1 cellular context compared by ENCODE assay signal in the genomic region with DNA sequence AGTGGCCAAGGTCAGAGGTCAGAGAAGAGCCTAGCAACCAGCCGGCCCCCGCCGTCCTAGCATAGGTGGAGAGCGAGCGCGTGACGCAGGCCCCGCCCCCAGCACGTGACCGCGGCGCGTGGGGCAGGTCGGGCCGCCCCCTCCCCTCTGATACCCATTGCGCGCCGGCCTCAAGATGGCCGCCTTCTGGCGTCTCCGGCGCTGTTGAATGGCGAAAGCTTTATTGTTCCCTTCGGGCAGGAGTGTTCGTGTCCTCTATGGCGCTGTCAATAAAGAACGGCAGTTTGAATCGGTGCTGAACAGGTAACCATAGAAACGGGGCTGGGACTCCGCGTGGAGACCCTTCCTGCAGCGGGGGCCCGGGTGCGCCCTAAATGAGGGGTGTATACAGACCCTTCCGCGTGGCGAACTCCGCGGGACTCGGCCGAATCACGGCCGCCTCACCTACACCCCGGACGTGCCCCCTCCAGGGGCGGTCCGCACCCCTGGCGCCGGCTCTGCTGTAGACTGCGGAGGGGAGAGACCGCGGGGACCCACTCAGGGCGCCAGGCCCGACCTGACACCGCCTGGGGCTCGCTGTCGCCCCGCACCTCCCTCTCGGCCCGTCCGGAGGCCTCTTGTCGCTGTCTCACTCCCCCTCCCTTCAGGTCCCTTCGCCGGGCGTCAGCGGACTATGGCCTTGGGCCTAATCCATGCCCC.
TF ChIP-seq lines count a peak whose summit lies in the region.

A gene with protein sequence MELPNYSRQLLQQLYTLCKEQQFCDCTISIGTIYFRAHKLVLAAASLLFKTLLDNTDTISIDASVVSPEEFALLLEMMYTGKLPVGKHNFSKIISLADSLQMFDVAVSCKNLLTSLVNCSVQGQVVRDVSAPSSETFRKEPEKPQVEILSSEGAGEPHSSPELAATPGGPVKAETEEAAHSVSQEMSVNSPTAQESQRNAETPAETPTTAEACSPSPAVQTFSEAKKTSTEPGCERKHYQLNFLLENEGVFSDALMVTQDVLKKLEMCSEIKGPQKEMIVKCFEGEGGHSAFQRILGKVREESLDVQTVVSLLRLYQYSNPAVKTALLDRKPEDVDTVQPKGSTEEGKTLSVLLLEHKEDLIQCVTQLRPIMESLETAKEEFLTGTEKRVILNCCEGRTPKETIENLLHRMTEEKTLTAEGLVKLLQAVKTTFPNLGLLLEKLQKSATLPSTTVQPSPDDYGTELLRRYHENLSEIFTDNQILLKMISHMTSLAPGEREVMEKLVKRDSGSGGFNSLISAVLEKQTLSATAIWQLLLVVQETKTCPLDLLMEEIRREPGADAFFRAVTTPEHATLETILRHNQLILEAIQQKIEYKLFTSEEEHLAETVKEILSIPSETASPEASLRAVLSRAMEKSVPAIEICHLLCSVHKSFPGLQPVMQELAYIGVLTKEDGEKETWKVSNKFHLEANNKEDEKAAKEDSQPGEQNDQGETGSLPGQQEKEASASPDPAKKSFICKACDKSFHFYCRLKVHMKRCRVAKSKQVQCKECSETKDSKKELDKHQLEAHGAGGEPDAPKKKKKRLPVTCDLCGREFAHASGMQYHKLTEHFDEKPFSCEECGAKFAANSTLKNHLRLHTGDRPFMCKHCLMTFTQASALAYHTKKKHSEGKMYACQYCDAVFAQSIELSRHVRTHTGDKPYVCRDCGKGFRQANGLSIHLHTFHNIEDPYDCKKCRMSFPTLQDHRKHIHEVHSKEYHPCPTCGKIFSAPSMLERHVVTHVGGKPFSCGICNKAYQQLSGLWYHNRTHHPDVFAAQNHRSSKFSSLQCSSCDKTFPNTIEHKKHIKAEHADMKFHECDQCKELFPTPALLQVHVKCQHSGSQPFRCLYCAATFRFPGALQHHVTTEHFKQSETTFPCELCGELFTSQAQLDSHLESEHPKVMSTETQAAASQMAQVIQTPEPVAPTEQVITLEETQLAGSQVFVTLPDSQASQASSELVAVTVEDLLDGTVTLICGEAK (plus strand): TSS at position 150 of the 699 bp plus-strand sequence. CDS start 38,098 bp downstream, outside the sequence.

TF ChIP-seq in HepG2, 621 proteins besides CTCF, POLR2A, EP300 and RAD21 (continued from another document and continues in another):
- TF ChIP-seq ZNF720 (CRISPR knock-in tag; IDR thresholded peaks at IDR 0.05) (no peak), RORA (CRISPR knock-in tag; IDR thresholded peaks at IDR 0.05) (no peak), KLF15 (CRISPR knock-in tag; IDR thresholded peaks at IDR 0.05; ENCODE audit: borderline replicate concordance) (no peak; the same call in 1 of the 2 replicates), SNAI1 (CRISPR knock-in tag; IDR thresholded peaks at IDR 0.05; ENCODE audit: borderline replicate concordance) (no peak), BORCS8-MEF2B (CRISPR knock-in tag; IDR thresholded peaks at IDR 0.05) (peak; percentile 40; the same call in 1 of the 2 replicates), TMF1 (CRISPR knock-in tag; IDR thresholded peaks at IDR 0.05; ENCODE audit: low read depth) (0 out of 2 replicates have a peak, but pooled peaks have one; percentile 38), SPEN (CRISPR knock-in tag; IDR thresholded peaks at IDR 0.05; ENCODE audit: low read depth) (peak; percentile 85), HIVEP1 (CRISPR knock-in tag; IDR thresholded peaks at IDR 0.05) (peak; percentile 74), ZFYVE20 (CRISPR knock-in tag; IDR thresholded peaks at IDR 0.05; ENCODE audit: borderline replicate concordance, low read depth) (no peak), POGZ (CRISPR knock-in tag; IDR thresholded peaks at IDR 0.05) (peak; percentile 99), NFYB (CRISPR knock-in tag; IDR thresholded peaks at IDR 0.05) (peak; percentile 83), SALL2 (CRISPR knock-in tag; IDR thresholded peaks at IDR 0.05) (no peak), ZNF468 (CRISPR knock-in tag; IDR thresholded peaks at IDR 0.05) (no peak), ZNF17 (CRISPR knock-in tag; IDR thresholded peaks at IDR 0.05) (no peak), ZNF383 (CRISPR knock-in tag; IDR thresholded peaks at IDR 0.05; ENCODE audit: borderline replicate concordance) (no peak), NFATC3 (CRISPR knock-in tag; IDR thresholded peaks at IDR 0.05) (no peak), ZFP36L1 (CRISPR knock-in tag; IDR thresholded peaks at IDR 0.05) (no peak), MLLT10 (CRISPR knock-in tag; IDR thresholded peaks at IDR 0.05) (no peak), KDM4B (CRISPR knock-in tag; IDR thresholded peaks at IDR 0.05) (peak; percentile 49; the same call in 1 of the 2 replicates), ZNF83 (CRISPR knock-in tag; IDR thresholded peaks at IDR 0.05; ENCODE audit: borderline replicate concordance) (no peak), ZBTB1 (CRISPR knock-in tag; IDR thresholded peaks at IDR 0.05; ENCODE audit: borderline replicate concordance) (no peak), KLF11 (CRISPR knock-in tag; IDR thresholded peaks at IDR 0.05) (no peak; the same call in 1 of the 2 replicates), ZNF773 (CRISPR knock-in tag; IDR thresholded peaks at IDR 0.05; ENCODE audit: borderline replicate concordance) (no peak), TSC22D2 (CRISPR knock-in tag; IDR thresholded peaks at IDR 0.05; ENCODE audit: borderline replicate concordance) (peak; percentile 50; the same call in 1 of the 2 replicates), DPF2 (CRISPR knock-in tag; IDR thresholded peaks at IDR 0.05; ENCODE audit: borderline replicate concordance, low read depth) (0 out of 2 replicates have a peak, but pooled peaks have one; percentile 30), ZNF24 (IDR thresholded peaks at IDR 0.05) (peak; percentile 76), ZNF782 (CRISPR knock-in tag; IDR thresholded peaks at IDR 0.05; ENCODE audit: borderline replicate concordance) (peak; percentile 68; the same call in 1 of the 2 replicates), SP5 (CRISPR knock-in tag; IDR thresholded peaks at IDR 0.05; ENCODE audit: borderline replicate concordance, low read depth) (peak; percentile 84), ZNF570 (CRISPR knock-in tag; IDR thresholded peaks at IDR 0.05; ENCODE audit: borderline replicate concordance) (no peak), NFE2L2 (IDR thresholded peaks at IDR 0.05; ENCODE audit: low read length) (no peak)
- TF ChIP-seq, protein P1, sequence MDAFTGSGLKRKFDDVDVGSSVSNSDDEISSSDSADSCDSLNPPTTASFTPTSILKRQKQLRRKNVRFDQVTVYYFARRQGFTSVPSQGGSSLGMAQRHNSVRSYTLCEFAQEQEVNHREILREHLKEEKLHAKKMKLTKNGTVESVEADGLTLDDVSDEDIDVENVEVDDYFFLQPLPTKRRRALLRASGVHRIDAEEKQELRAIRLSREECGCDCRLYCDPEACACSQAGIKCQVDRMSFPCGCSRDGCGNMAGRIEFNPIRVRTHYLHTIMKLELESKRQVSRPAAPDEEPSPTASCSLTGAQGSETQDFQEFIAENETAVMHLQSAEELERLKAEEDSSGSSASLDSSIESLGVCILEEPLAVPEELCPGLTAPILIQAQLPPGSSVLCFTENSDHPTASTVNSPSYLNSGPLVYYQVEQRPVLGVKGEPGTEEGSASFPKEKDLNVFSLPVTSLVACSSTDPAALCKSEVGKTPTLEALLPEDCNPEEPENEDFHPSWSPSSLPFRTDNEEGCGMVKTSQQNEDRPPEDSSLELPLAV (CRISPR knock-in tag; conservative IDR thresholded peaks at IDR 0.05; ENCODE audit: low read depth), result no peak
- TF ChIP-seq, protein P2, sequence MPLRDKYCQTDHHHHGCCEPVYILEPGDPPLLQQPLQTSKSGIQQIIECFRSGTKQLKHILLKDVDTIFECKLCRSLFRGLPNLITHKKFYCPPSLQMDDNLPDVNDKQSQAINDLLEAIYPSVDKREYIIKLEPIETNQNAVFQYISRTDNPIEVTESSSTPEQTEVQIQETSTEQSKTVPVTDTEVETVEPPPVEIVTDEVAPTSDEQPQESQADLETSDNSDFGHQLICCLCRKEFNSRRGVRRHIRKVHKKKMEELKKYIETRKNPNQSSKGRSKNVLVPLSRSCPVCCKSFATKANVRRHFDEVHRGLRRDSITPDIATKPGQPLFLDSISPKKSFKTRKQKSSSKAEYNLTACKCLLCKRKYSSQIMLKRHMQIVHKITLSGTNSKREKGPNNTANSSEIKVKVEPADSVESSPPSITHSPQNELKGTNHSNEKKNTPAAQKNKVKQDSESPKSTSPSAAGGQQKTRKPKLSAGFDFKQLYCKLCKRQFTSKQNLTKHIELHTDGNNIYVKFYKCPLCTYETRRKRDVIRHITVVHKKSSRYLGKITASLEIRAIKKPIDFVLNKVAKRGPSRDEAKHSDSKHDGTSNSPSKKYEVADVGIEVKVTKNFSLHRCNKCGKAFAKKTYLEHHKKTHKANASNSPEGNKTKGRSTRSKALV (CRISPR knock-in tag; IDR thresholded peaks at IDR 0.05), result no peak
- TF ChIP-seq, protein P3, sequence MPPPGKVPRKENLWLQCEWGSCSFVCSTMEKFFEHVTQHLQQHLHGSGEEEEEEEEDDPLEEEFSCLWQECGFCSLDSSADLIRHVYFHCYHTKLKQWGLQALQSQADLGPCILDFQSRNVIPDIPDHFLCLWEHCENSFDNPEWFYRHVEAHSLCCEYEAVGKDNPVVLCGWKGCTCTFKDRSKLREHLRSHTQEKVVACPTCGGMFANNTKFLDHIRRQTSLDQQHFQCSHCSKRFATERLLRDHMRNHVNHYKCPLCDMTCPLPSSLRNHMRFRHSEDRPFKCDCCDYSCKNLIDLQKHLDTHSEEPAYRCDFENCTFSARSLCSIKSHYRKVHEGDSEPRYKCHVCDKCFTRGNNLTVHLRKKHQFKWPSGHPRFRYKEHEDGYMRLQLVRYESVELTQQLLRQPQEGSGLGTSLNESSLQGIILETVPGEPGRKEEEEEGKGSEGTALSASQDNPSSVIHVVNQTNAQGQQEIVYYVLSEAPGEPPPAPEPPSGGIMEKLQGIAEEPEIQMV (CRISPR knock-in tag; IDR thresholded peaks at IDR 0.05; ENCODE audit: low read depth), result 0 out of 2 replicates have a peak, but pooled peaks have one; percentile 75
- TF ChIP-seq, protein P4, sequence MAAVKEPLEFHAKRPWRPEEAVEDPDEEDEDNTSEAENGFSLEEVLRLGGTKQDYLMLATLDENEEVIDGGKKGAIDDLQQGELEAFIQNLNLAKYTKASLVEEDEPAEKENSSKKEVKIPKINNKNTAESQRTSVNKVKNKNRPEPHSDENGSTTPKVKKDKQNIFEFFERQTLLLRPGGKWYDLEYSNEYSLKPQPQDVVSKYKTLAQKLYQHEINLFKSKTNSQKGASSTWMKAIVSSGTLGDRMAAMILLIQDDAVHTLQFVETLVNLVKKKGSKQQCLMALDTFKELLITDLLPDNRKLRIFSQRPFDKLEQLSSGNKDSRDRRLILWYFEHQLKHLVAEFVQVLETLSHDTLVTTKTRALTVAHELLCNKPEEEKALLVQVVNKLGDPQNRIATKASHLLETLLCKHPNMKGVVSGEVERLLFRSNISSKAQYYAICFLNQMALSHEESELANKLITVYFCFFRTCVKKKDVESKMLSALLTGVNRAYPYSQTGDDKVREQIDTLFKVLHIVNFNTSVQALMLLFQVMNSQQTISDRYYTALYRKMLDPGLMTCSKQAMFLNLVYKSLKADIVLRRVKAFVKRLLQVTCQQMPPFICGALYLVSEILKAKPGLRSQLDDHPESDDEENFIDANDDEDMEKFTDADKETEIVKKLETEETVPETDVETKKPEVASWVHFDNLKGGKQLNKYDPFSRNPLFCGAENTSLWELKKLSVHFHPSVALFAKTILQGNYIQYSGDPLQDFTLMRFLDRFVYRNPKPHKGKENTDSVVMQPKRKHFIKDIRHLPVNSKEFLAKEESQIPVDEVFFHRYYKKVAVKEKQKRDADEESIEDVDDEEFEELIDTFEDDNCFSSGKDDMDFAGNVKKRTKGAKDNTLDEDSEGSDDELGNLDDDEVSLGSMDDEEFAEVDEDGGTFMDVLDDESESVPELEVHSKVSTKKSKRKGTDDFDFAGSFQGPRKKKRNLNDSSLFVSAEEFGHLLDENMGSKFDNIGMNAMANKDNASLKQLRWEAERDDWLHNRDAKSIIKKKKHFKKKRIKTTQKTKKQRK (IDR thresholded peaks at IDR 0.05; ENCODE audit: low read length), result no peak
- TF ChIP-seq, protein P5, sequence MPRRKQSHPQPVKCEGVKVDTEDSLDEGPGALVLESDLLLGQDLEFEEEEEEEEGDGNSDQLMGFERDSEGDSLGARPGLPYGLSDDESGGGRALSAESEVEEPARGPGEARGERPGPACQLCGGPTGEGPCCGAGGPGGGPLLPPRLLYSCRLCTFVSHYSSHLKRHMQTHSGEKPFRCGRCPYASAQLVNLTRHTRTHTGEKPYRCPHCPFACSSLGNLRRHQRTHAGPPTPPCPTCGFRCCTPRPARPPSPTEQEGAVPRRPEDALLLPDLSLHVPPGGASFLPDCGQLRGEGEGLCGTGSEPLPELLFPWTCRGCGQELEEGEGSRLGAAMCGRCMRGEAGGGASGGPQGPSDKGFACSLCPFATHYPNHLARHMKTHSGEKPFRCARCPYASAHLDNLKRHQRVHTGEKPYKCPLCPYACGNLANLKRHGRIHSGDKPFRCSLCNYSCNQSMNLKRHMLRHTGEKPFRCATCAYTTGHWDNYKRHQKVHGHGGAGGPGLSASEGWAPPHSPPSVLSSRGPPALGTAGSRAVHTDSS (CRISPR knock-in tag; conservative IDR thresholded peaks at IDR 0.05), result no peak
- TF ChIP-seq, protein P6, sequence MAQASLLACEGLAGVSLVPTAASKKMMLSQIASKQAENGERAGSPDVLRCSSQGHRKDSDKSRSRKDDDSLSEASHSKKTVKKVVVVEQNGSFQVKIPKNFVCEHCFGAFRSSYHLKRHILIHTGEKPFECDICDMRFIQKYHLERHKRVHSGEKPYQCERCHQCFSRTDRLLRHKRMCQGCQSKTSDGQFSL (CRISPR knock-in tag; IDR thresholded peaks at IDR 0.05), result no peak; the same call in 1 of the 2 replicates
- TF ChIP-seq, protein P7, sequence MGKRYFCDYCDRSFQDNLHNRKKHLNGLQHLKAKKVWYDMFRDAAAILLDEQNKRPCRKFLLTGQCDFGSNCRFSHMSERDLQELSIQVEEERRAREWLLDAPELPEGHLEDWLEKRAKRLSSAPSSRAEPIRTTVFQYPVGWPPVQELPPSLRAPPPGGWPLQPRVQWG (CRISPR knock-in tag; IDR thresholded peaks at IDR 0.05; ENCODE audit: borderline replicate concordance, low read depth), result no peak
- TF ChIP-seq, protein P8, sequence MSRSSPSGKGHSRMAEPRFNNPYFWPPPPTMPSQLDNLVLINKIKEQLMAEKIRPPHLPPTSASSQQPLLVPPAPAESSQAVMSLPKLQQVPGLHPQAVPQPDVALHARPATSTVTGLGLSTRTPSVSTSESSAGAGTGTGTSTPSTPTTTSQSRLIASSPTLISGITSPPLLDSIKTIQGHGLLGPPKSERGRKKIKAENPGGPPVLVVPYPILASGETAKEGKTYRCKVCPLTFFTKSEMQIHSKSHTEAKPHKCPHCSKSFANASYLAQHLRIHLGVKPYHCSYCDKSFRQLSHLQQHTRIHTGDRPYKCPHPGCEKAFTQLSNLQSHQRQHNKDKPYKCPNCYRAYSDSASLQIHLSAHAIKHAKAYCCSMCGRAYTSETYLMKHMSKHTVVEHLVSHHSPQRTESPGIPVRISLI (CRISPR knock-in tag; IDR thresholded peaks at IDR 0.05; ENCODE audit: borderline replicate concordance), result peak; percentile 97
- TF ChIP-seq, protein P9, sequence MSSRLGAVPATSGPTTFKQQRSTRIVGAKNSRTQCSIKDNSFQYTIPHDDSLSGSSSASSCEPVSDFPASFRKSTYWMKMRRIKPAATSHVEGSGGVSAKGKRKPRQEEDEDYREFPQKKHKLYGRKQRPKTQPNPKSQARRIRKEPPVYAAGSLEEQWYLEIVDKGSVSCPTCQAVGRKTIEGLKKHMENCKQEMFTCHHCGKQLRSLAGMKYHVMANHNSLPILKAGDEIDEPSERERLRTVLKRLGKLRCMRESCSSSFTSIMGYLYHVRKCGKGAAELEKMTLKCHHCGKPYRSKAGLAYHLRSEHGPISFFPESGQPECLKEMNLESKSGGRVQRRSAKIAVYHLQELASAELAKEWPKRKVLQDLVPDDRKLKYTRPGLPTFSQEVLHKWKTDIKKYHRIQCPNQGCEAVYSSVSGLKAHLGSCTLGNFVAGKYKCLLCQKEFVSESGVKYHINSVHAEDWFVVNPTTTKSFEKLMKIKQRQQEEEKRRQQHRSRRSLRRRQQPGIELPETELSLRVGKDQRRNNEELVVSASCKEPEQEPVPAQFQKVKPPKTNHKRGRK (CRISPR knock-in tag; IDR thresholded peaks at IDR 0.05), result no peak
